ENCODE assay signal across 1 cellular context in genomic region chr3:52831500-52832301, GRCh38.
TF ChIP-seq lines count a peak whose summit lies in the region.

No MANE protein-coding gene starts in this region.

TF ChIP-seq in H1, 55 proteins besides CTCF, POLR2A, EP300 and RAD21 (continued from another document):
- TF ChIP-seq TCF12 (IDR thresholded peaks at IDR 0.05; ENCODE audit: low read depth, low read length): no peak
